ENCODE assay signal across 18 cellular contexts in genomic region chr15:62993066-62993465, GRCh38. TPM values are rescaled to one million over a fixed set of nuclear protein-coding genes. Genes with fewer than 3 reads are reported as not detected.
DNase-seq lines count a peak whose midpoint lies in the region; TF ChIP-seq lines count a peak whose summit lies in the region.
"Had no signal": no experiment of that assay in that cellular context is flagged by ENCODE, and none has a peak within 500 bp of the region (broad histone marks: within the 10 kb centered on the region; RNA-seq: fewer than 3 reads in every experiment).

No MANE protein-coding gene starts in this region.

- intact Hi-C loops in adrenal gland (cut with DNase I) = no loop called here

- 87 to 93% (median 90%) methylated on average over 7 of the region's 7 CpGs for WGBS in adrenal gland, 4 donors

- H3F3A ChIP-seq in neural progenitor cell (ENCODE audit: low read depth) = peaks cover 25% of the 10 kb centered on the region

- TF ChIP-seq CTCF in HEK293 (tag by site-specific recombination; IDR thresholded peaks at IDR 0.05) = no peak
- TF ChIP-seq CTCF in neural progenitor cell (IDR thresholded peaks at IDR 0.05) = no peak
- no peak for TF ChIP-seq CTCF in adrenal gland (IDR thresholded peaks at IDR 0.05)

- H3K4me2 ChIP-seq in neural progenitor cell = peak overlapping the region; percentile 57

- no peak overlapping the region for H3K9ac ChIP-seq in neural progenitor cell

- H3K4me3 ChIP-seq in HEK293 (ENCODE audit: low read depth, low read length) (no peak overlapping the region), neural progenitor cell (no peak overlapping the region), adrenal gland (no peak overlapping the region)
- H3K4me3 ChIP-seq: GM12878 had no signal

- H3K27me3 ChIP-seq in neural progenitor cell (peaks cover 13% of the 10 kb centered on the region), adrenal gland (no peaks in the 10 kb centered on the region)
- H3K27me3 ChIP-seq: BE2C had no signal

- no peaks in the 10 kb centered on the region for H3K36me3 Mint-ChIP-seq in neural progenitor cell
- H3K36me3 Mint-ChIP-seq: CD4-positive, CD25-positive, alpha-beta regulatory T cell; CD8-positive, alpha-beta memory T cell; IgD-negative memory B cell had no signal

- no peaks in the 10 kb centered on the region for H3K9me3 Mint-ChIP-seq in neural progenitor cell
- H3K9me3 Mint-ChIP-seq: CD8-positive, alpha-beta memory T cell had no signal

- H2AFZ ChIP-seq in neural progenitor cell (replicated peaks) = no peak overlapping the region

- no peak overlapping the region for H3K27ac ChIP-seq in HEK293 (ENCODE audit: extremely low read depth, low read depth, low read length)
- H3K27ac ChIP-seq in neural progenitor cell = no peak overlapping the region
- H3K27ac ChIP-seq in adrenal gland = no peak overlapping the region

- H4K20me1 ChIP-seq in neural progenitor cell (ENCODE audit: low read depth) = peaks cover 9% of the 10 kb centered on the region

- H3K27me3 Mint-ChIP-seq in neural progenitor cell (ENCODE audit: insufficient read depth, low read depth) = peaks cover 7% of the 10 kb centered on the region

- no peaks in the 10 kb centered on the region for H3K36me3 ChIP-seq in HEK293 (ENCODE audit: control insufficient read depth in 2 of 2, insufficient read depth in 1 of 2, low read length in 2 of 2)
- no peaks in the 10 kb centered on the region for H3K36me3 ChIP-seq in neural progenitor cell
- no peaks in the 10 kb centered on the region for H3K36me3 ChIP-seq in adrenal gland (replicated peaks in 1 of 2)
- H3K36me3 ChIP-seq: BE2C had no signal

- CTCF ChIA-PET in HEK293 (lab: Yijun Ruan, JAX) (interaction anchor here (0.6 kb wide), 1 partner anchor 309 kb away, joined by 3 read pairs; no protein-coding TSS in a partner anchor), HEK293T (lab: Yijun Ruan, JAX) (no interaction called here)

- peak overlapping the region; percentile 66 for H3K4me3 Mint-ChIP-seq in neural progenitor cell
- H3K4me3 Mint-ChIP-seq: CD4-positive, CD25-positive, alpha-beta regulatory T cell; CD8-positive, alpha-beta memory T cell; IgD-negative memory B cell had no signal

- no peaks in the 10 kb centered on the region for H3K4me1 ChIP-seq in HEK293 (ENCODE audit: control insufficient read depth, insufficient read depth, low read length)
- H3K4me1 ChIP-seq in neural progenitor cell = peaks cover 40% of the 10 kb centered on the region
- no peaks in the 10 kb centered on the region for H3K4me1 ChIP-seq in adrenal gland (replicated peaks in 1 of 2)

- H3K79me2 ChIP-seq in neural progenitor cell (ENCODE audit: low read depth) = no peaks in the 10 kb centered on the region

- H3K4me1 Mint-ChIP-seq in neural progenitor cell = peaks cover 37% of the 10 kb centered on the region
- H3K4me1 Mint-ChIP-seq: CD4-positive, CD25-positive, alpha-beta regulatory T cell; CD8-positive, alpha-beta memory T cell; IgD-negative memory B cell had no signal

- no peaks in the 10 kb centered on the region for H3K9me3 ChIP-seq in HEK293 (ENCODE audit: control insufficient read depth, insufficient read depth, low read depth, low read length)
- no peaks in the 10 kb centered on the region for H3K9me3 ChIP-seq in neural progenitor cell (ENCODE audit: low read depth)
- H3K9me3 ChIP-seq in adrenal gland (replicated peaks in 1 of 3) = no peaks in the 10 kb centered on the region
- H3K9me3 ChIP-seq: BE2C had no signal

- POLR2A ChIA-PET in HEK293 (lab: Yijun Ruan, JAX) = no interaction called here
- POLR2A ChIA-PET in HEK293T (lab: Yijun Ruan, JAX) = no interaction called here

- DNase-seq in ecto neural progenitor cell (ENCODE audit: low spot score) (peak; percentile 62), neural progenitor cell (ENCODE audit: low spot score) (peak; percentile 85), adrenal gland (no peak), HEK293T (ENCODE audit: extremely low spot score) (no peak), NCI-H510A (lab: John Stamatoyannopoulos, UW) (no peak)
- DNase-seq: ACHN; BE2C; C1 segment of cervical spinal cord; CD8-positive, alpha-beta memory T cell; COR-L47; DMS 273 treated with DMSO at 0.1 percent for 48 hours; DMS53; DND-41; HCEC 1CT had no signal

- peak overlapping the region; percentile 80 for H3K27ac Mint-ChIP-seq in neural progenitor cell
- H3K27ac Mint-ChIP-seq: CD4-positive, CD25-positive, alpha-beta regulatory T cell; CD8-positive, alpha-beta memory T cell; IgD-negative memory B cell had no signal

- TF ChIP-seq POLR2A in adrenal gland (IDR thresholded peaks at IDR 0.05) = no peak

TF ChIP-seq in HEK293, 187 proteins besides CTCF, POLR2A, EP300 and RAD21:
- TF ChIP-seq KLF9 (tag by site-specific recombination; IDR thresholded peaks at IDR 0.05; ENCODE audit: low read depth) = no peak
- TF ChIP-seq ZFP3 (tag by site-specific recombination; IDR thresholded peaks at IDR 0.05; ENCODE audit: low read depth) = 0 out of 2 replicates have a peak, but pooled peaks have one; percentile 53
TF ChIP-seq in HEK293: peak in this region for 1.

TF ChIP-seq in HEK293T, 16 proteins besides CTCF, POLR2A, EP300 and RAD21:
- no peak for TF ChIP-seq CTBP1 (IDR thresholded peaks at IDR 0.05; ENCODE audit: borderline replicate concordance)
- no peak for TF ChIP-seq FOXA1 (IDR thresholded peaks at IDR 0.05)
- no peak for TF ChIP-seq PKNOX1 (IDR thresholded peaks at IDR 0.05)
TF ChIP-seq in HEK293T: peak in this region for 0.

RNA-seq across cellular contexts. Expression of gene TPM1, which starts 49.5 kb away (rescaled TPM):
- 614 and 623 TPM in 2 replicates for total RNA-seq in neural progenitor cell (ENCODE audit: low replicate concordance)
- total RNA-seq in adrenal gland = 100 to 1,000 TPM in 6 of 8 donors, 10 to 100 TPM in 2; 81.8 to 217 (median 157) TPM
- 100 to 1,000 TPM; 162 to 246 (median 205) TPM for polyA plus RNA-seq in adrenal gland

Comparison
In these comparisons a context has a peak if more than half of its experiments do, and no peak if none do; other contexts are left out.
1. DNase-seq: peak in ecto neural progenitor cell (single experiment) and neural progenitor cell (single experiment); none in adrenal gland (0 of 7), HEK293T (single experiment) and NCI-H510A (single experiment).